In the genomic region with DNA sequence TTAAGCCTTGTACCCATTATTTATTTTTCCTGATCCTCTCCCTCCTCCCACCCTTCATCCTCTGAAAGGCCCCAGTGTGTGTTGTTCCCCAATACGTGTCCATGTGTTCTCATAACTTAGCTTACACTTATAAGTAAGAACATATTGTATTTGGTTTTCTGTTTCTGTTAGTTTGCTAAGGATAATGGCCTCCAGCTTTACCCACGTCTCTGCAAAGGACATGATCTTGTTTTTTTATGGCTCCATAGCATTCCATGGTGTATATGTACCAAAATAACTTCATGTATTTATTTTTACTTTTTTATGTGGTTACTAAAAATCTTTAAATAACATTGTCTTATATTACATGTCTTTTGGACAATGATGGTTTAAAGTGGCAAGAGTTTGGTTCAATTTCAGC, we compare ENCODE assay signal across 24 cellular contexts.
"Had no signal": no experiment of that assay in that cellular context is flagged by ENCODE, and none has a peak within 500 bp of the region (broad histone marks: within the 10 kb centered on the region; RNA-seq: fewer than 3 reads in every experiment).

No MANE protein-coding gene starts in this region.

- DNase-seq: islet precursor cell; left ventricle myocardium inferior; mesendoderm; naive B cell; natural killer cell; nephron progenitor cell; occipital lobe; ovary; right lobe of liver; stimulated activated CD4-positive, alpha-beta T cell treated with anti-CD3 and anti-CD28 coated beads, Interleukin-12 subunit alpha, Interleukin-12 subunit beta, amount 100 ng/mL, for 4 hours; stimulated activated CD4-positive, alpha-beta T cell treated with anti-CD3 and anti-CD28 coated beads, Interleukin-15, amount 100 ng/mL, for 24 hours; stimulated activated CD4-positive, alpha-beta T cell treated with anti-CD3 and anti-CD28 coated beads, Interleukin-2, amount 100 ng/mL, for 24 hours; stimulated activated CD4-positive, alpha-beta T cell treated with anti-CD3 and anti-CD28 coated beads, Interleukin-4, amount 100 ng/mL, for 1 hour; stimulated activated naive CD4-positive, alpha-beta T cell; tibial artery; trophoblast cell; upper lobe of right lung had no signal

- H3K27ac ChIP-seq: left ventricle myocardium inferior, neural progenitor cell, neutrophil, ovary, right atrium auricular region, right lobe of liver, skin epidermis, suprapubic skin, thoracic aorta, tibial artery, upper lobe of right lung had no signal

- H3K27me3 ChIP-seq: neural progenitor cell, neutrophil, ovary, right atrium auricular region, right lobe of liver, suprapubic skin, tibial artery, upper lobe of right lung had no signal

- H3K4me1 ChIP-seq: neural progenitor cell, right atrium auricular region, right lobe of liver, upper lobe of right lung had no signal

- ATAC-seq: natural killer cell, right lobe of liver, upper lobe of right lung had no signal

- H3K9ac ChIP-seq: neural progenitor cell had no signal

- H3K9me3 ChIP-seq: neutrophil, ovary, right lobe of liver, suprapubic skin, thoracic aorta, upper lobe of right lung had no signal

- H3K4me3 ChIP-seq: left ventricle myocardium inferior, lung, neural progenitor cell, ovary, right atrium auricular region, right lobe of liver, skin epidermis, suprapubic skin, thoracic aorta, tibial artery, upper lobe of right lung had no signal

- H3K36me3 ChIP-seq: left ventricle myocardium inferior, neural progenitor cell, neutrophil, ovary, right atrium auricular region, right lobe of liver, suprapubic skin, thoracic aorta, tibial artery, upper lobe of right lung had no signal

- H3K4me2 ChIP-seq: neural progenitor cell had no signal

- H2AFZ ChIP-seq: neural progenitor cell had no signal
